ENCODE assay signal across 8 cellular contexts in genomic region chr19:47608908-47609879, GRCh38. TPM values are rescaled to one million over a fixed set of nuclear protein-coding genes. Genes with fewer than 3 reads are reported as not detected.
DNase-seq lines count a peak whose midpoint lies in the region; ATAC-seq and TF ChIP-seq lines count a peak whose summit lies in the region.

Gene BICRA (plus strand): TSS chr19:47609134. CDS start chr19:47673575, 64,441 bp downstream.

- TF ChIP-seq CTCF in WERI-Rb-1 (IDR thresholded peaks at IDR 0.05; ENCODE audit: low read depth, low read length) = no peak

- H3K4me3 ChIP-seq in WERI-Rb-1 (ENCODE audit: low read depth, low read length) = peak within 1 kb of the TSS; percentile 81
- peak within 1 kb of the TSS; percentile 96 for H3K4me3 ChIP-seq in iPS-20b (ENCODE audit: low read length)
- peak within 1 kb of the TSS; percentile 99 for H3K4me3 ChIP-seq in skeletal muscle satellite cell (ENCODE audit: low read length)

- peaks cover 5% of the 10 kb centered on the region for H3K36me3 ChIP-seq in WERI-Rb-1
- H3K36me3 ChIP-seq in iPS-20b (ENCODE audit: insufficient read depth, low read depth, low read length) = no peaks in the 10 kb centered on the region
- H3K36me3 ChIP-seq in skeletal muscle satellite cell (ENCODE audit: insufficient read depth, low read length) = peaks cover 11% of the 10 kb centered on the region

- ATAC-seq in HG02943 (IDR thresholded peaks at IDR 0.05; ENCODE audit: low read depth, unreplicated experiment) = peak; percentile 45

- H3K27me3 ChIP-seq in WERI-Rb-1 (ENCODE audit: insufficient read depth, low read depth, severe bottlenecking) = no peaks in the 10 kb centered on the region
- H3K27me3 ChIP-seq in iPS-20b (ENCODE audit: insufficient read depth, low read length) = no peaks in the 10 kb centered on the region
- H3K27me3 ChIP-seq in skeletal muscle satellite cell (ENCODE audit: control insufficient read depth, insufficient read depth, low read length) = no peaks in the 10 kb centered on the region

- H3K9me3 ChIP-seq in WERI-Rb-1 (ENCODE audit: severe bottlenecking) = peaks cover 3% of the 10 kb centered on the region
- no peaks in the 10 kb centered on the region for H3K9me3 ChIP-seq in iPS-20b (ENCODE audit: insufficient read depth, low read depth, low read length)
- H3K9me3 ChIP-seq in skeletal muscle satellite cell (replicated peaks; ENCODE audit: low read length) = no peaks in the 10 kb centered on the region

- in situ Hi-C loops in T47D (cut with HindIII; ENCODE audit: low pct_unique_long_range_greater_than_20kb, low sequenced_read_pairs) = no loop called here

- H3K4me1 ChIP-seq in iPS-20b (ENCODE audit: insufficient read depth, low read length) = peaks cover 24% of the 10 kb centered on the region; the same call in 1 of the 2 replicates
- peaks cover 33% of the 10 kb centered on the region for H3K4me1 ChIP-seq in skeletal muscle satellite cell (ENCODE audit: control insufficient read depth, insufficient read depth, low read length)

- H3K9ac ChIP-seq in iPS-20b (ENCODE audit: low read depth, low read length) (peak within 1 kb of the TSS; percentile 93), skeletal muscle satellite cell (ENCODE audit: low read depth, low read length) (peak within 1 kb of the TSS; percentile 100)

- peak within 1 kb of the TSS; percentile 97 for H3K4me2 ChIP-seq in skeletal muscle satellite cell (ENCODE audit: low read length)

- peak within 1 kb of the TSS; percentile 96 for H3K27ac ChIP-seq in WERI-Rb-1
- peak within 1 kb of the TSS; percentile 54 for H3K27ac ChIP-seq in iPS-20b (ENCODE audit: low read length)

- DNase-seq in SIG-M5 treated with dmso at 0.1 percent for 504 hours (lab: John Stamatoyannopoulos, UW; ENCODE audit: unreplicated experiment) (peak; percentile 76), SIG-M5 (lab: John Stamatoyannopoulos, UW) (no peak), NCI-H2029 (lab: John Stamatoyannopoulos, UW) (peak; percentile 75), WERI-Rb-1 (peak; percentile 79), T47D (ENCODE audit: low read depth in 1 of 2, low spot score in 1 of 2) (peak; percentile 62 to 89)

RNA-seq across cellular contexts. Expression of gene BICRA, which starts in this region (rescaled TPM):
- 9.2 and 12.2 TPM in 2 replicates for total RNA-seq in skeletal muscle satellite cell (2012; rRNA removed)
